Comparison of ENCODE assay signal across 8 cellular contexts in genomic region chr9:136900988-136901515, GRCh38. TPM values are rescaled to one million over a fixed set of nuclear protein-coding genes. Genes with fewer than 3 reads are reported as not detected.
DNase-seq lines count a peak whose midpoint lies in the region; ATAC-seq and TF ChIP-seq lines count a peak whose summit lies in the region.
"Had no signal": no experiment of that assay in that cellular context is flagged by ENCODE, and none has a peak within 500 bp of the region (broad histone marks: within the 10 kb centered on the region; RNA-seq: fewer than 3 reads in every experiment).

No MANE protein-coding gene starts in this region.

- peaks cover 50% of the 10 kb centered on the region for H3K4me1 Mint-ChIP-seq in activated CD4-positive, alpha-beta memory T cell treated with anti-CD3 and anti-CD28 coated beads, Interleukin-2, amount 10 ng/mL, durations not matched to agents 7 days and 5 days
- peaks cover 53% of the 10 kb centered on the region for H3K4me1 Mint-ChIP-seq in stimulated activated effector memory CD8-positive, alpha-beta T cell treated with anti-CD3 and anti-CD28 coated beads, Interleukin-12 subunit alpha, Interleukin-12 subunit beta, amount 100 ng/mL, for 72 hours
- H3K4me1 Mint-ChIP-seq: neural crest cell had no signal

- no peak overlapping the region for H2AFZ ChIP-seq in HCT116 (ENCODE audit: low read depth, low read length, poor library complexity, severe bottlenecking)

- H3K27ac ChIP-seq in HCT116 (ENCODE audit: low read depth, low read length), result peak overlapping the region; percentile 42; the same call in 1 of the 2 replicates

- RAD21 ChIA-PET in HCT116 (lab: Charles Lee; ENCODE audit: low non-redundant PET in 1 of 2, low total read pairs in 2 of 2, uncharacterized antibody in 2 of 2, unreplicated experiment in 2 of 2), result no interaction called here

- no peaks in the 10 kb centered on the region for H4K20me1 ChIP-seq in HCT116 (ENCODE audit: insufficient read depth)

- no peak overlapping the region; a peak in 1 of 4 replicates for H3K4me3 ChIP-seq in HCT116 (replicated peaks in 1 of 2; ENCODE audit: low read depth in 1 of 2, low read length in 2 of 2)

- peak overlapping the region; percentile 43 for H3K9ac ChIP-seq in HCT116 (ENCODE audit: low read length)

- no peaks in the 10 kb centered on the region for H3K27me3 ChIP-seq in HCT116 (ENCODE audit: insufficient read depth, low read length)

- H3K9me3 Mint-ChIP-seq in activated CD4-positive, alpha-beta memory T cell treated with anti-CD3 and anti-CD28 coated beads, Interleukin-2, amount 10 ng/mL, durations not matched to agents 7 days and 5 days, result no peaks in the 10 kb centered on the region
- no peaks in the 10 kb centered on the region for H3K9me3 Mint-ChIP-seq in stimulated activated effector memory CD8-positive, alpha-beta T cell treated with anti-CD3 and anti-CD28 coated beads, Interleukin-12 subunit alpha, Interleukin-12 subunit beta, amount 100 ng/mL, for 72 hours
- H3K9me3 Mint-ChIP-seq: neural crest cell had no signal

- no peak for TF ChIP-seq POLR2A in HCT116 (IDR thresholded peaks at IDR 0.05; ENCODE audit: borderline replicate concordance, extremely low read depth, insufficient read depth, insufficient read length)

- no peaks in the 10 kb centered on the region for H3K27me3 Mint-ChIP-seq in activated CD4-positive, alpha-beta memory T cell treated with anti-CD3 and anti-CD28 coated beads, Interleukin-2, amount 10 ng/mL, durations not matched to agents 7 days and 5 days

- TF ChIP-seq CTCF in HCT116 (IDR thresholded peaks at IDR 0.05 in 2 of 3, conservative IDR thresholded peaks at IDR 0.05 in 1 of 3; ENCODE audit: borderline replicate concordance in 1 of 3, insufficient read depth in 1 of 3, low read depth in 2 of 3, low read length in 2 of 3), result no peak

- intact Hi-C loops in HCT116 (cut with micrococcal nuclease), result no loop called here

- TF ChIP-seq RAD21 in HCT116 (IDR thresholded peaks at IDR 0.05; ENCODE audit: low read depth), result no peak

- peaks cover 45% of the 10 kb centered on the region for H3K36me3 Mint-ChIP-seq in activated CD4-positive, alpha-beta memory T cell treated with anti-CD3 and anti-CD28 coated beads, Interleukin-2, amount 10 ng/mL, durations not matched to agents 7 days and 5 days (ENCODE audit: low read depth)
- H3K36me3 Mint-ChIP-seq in stimulated activated effector memory CD8-positive, alpha-beta T cell treated with anti-CD3 and anti-CD28 coated beads, Interleukin-12 subunit alpha, Interleukin-12 subunit beta, amount 100 ng/mL, for 72 hours, result peaks cover 89% of the 10 kb centered on the region

- H3K36me3 ChIP-seq in HCT116 (ENCODE audit: control insufficient read depth in 1 of 2, insufficient read depth in 2 of 2, low read length in 2 of 2), result peaks cover 17 to 39% of the 10 kb centered on the region in 2 experiments; a peak in 3 of 4 replicates

- H3K27ac Mint-ChIP-seq in activated CD4-positive, alpha-beta memory T cell treated with anti-CD3 and anti-CD28 coated beads, Interleukin-2, amount 10 ng/mL, durations not matched to agents 7 days and 5 days, result peak overlapping the region; percentile 92
- peak overlapping the region; percentile 89 for H3K27ac Mint-ChIP-seq in stimulated activated effector memory CD8-positive, alpha-beta T cell treated with anti-CD3 and anti-CD28 coated beads, Interleukin-12 subunit alpha, Interleukin-12 subunit beta, amount 100 ng/mL, for 72 hours

- peak overlapping the region; percentile 61 for H3K4me2 ChIP-seq in HCT116 (ENCODE audit: low read length)

- TSS peak; percentile 32 for BruUV-seq in HCT116 (replicated peaks; lab: Mats Ljungman, UMichigan)

- CTCF ChIA-PET in HCT116 (lab: Charles Lee), result no interaction called here
- CTCF ChIA-PET in activated CD4-positive, alpha-beta memory T cell treated with anti-CD3 and anti-CD28 coated beads, Interleukin-2, amount 10 ng/mL, durations not matched to agents 7 days and 5 days (lab: Charles Lee), result interaction anchor here (0.9 to 1.2 kb wide), 2 partner anchors 17 to 74 kb away, joined by 3 to 4 read pairs; no protein-coding TSS in a partner anchor
- CTCF ChIA-PET in HEK293T (lab: Yijun Ruan, JAX), result no interaction called here

- peaks cover 9 to 23% of the 10 kb centered on the region in 2 experiments for H3K4me1 ChIP-seq in HCT116 (ENCODE audit: control insufficient read depth in 1 of 2, insufficient read depth in 2 of 2, low read length in 2 of 2)

- H3K9me3 ChIP-seq in HCT116 (ENCODE audit: control insufficient read depth in 1 of 2, insufficient read depth in 1 of 2, low read depth in 1 of 2, low read length in 2 of 2), result no peaks in the 10 kb centered on the region

- no peaks in the 10 kb centered on the region for H3K9me2 ChIP-seq in HCT116 (ENCODE audit: insufficient read depth)

- H3K4me3 Mint-ChIP-seq in activated CD4-positive, alpha-beta memory T cell treated with anti-CD3 and anti-CD28 coated beads, Interleukin-2, amount 10 ng/mL, durations not matched to agents 7 days and 5 days, result peak overlapping the region; percentile 52
- peak overlapping the region; percentile 69 for H3K4me3 Mint-ChIP-seq in stimulated activated effector memory CD8-positive, alpha-beta T cell treated with anti-CD3 and anti-CD28 coated beads, Interleukin-12 subunit alpha, Interleukin-12 subunit beta, amount 100 ng/mL, for 72 hours
- H3K4me3 Mint-ChIP-seq: neural crest cell had no signal

- POLR2A ChIA-PET in HCT116 (lab: Charles Lee) (no interaction called here), HEK293T (lab: Yijun Ruan, JAX) (no interaction called here)
- POLR2A ChIA-PET in activated CD4-positive, alpha-beta memory T cell treated with anti-CD3 and anti-CD28 coated beads, Interleukin-2, amount 10 ng/mL, durations not matched to agents 7 days and 5 days (lab: Charles Lee), result interaction anchor here (0.6 to 3.0 kb wide), 5 partner anchors 14 to 64 kb away, joined by 3 to 40 read pairs (median 11); partner anchors contain the start of genes FBXW5 and TRAF2

- no peak for DNase-seq in HCT116 (ENCODE audit: low read depth, low spot score)
- DNase-seq in activated CD4-positive, alpha-beta memory T cell treated with anti-CD3 and anti-CD28 coated beads, Interleukin-2, amount 10 ng/mL, durations not matched to agents 7 days and 5 days, result no peak
- peak; percentile 72 for DNase-seq in glomerular visceral epithelial cell (ENCODE audit: extremely low spot score)
- no peak for DNase-seq in stimulated activated effector memory CD8-positive, alpha-beta T cell treated with anti-CD3 and anti-CD28 coated beads, Interleukin-12 subunit alpha, Interleukin-12 subunit beta, amount 100 ng/mL, for 72 hours (ENCODE audit: low spot score in 2 of 2)
- no peak for DNase-seq in HEK293T (ENCODE audit: extremely low spot score)
- no peak for DNase-seq in NCI-H187 (lab: John Stamatoyannopoulos, UW)

- H3K79me2 ChIP-seq in HCT116 (ENCODE audit: insufficient read depth, low read length), result peaks cover 53% of the 10 kb centered on the region

- peak; percentile 18; the same call in 1 of the 2 replicates for ATAC-seq in HCT116
- ATAC-seq in stimulated activated effector memory CD8-positive, alpha-beta T cell treated with anti-CD3 and anti-CD28 coated beads, Interleukin-12 subunit alpha, Interleukin-12 subunit beta, amount 100 ng/mL, for 72 hours, result no peak
- ATAC-seq in GM19397 (IDR thresholded peaks at IDR 0.05; ENCODE audit: unreplicated experiment), result no peak

TF ChIP-seq in HCT116, 20 proteins besides CTCF, POLR2A, EP300 and RAD21:
- TF ChIP-seq ZNF274 (IDR thresholded peaks at IDR 0.05; ENCODE audit: low read depth, low read length) (no peak), CEBPB (IDR thresholded peaks at IDR 0.05; ENCODE audit: low read depth) (no peak), ZFX (IDR thresholded peaks at IDR 0.05) (no peak), ATF3 (IDR thresholded peaks at IDR 0.05) (no peak), MAX (IDR thresholded peaks at IDR 0.05) (no peak)

TF ChIP-seq in HEK293T, 16 proteins besides CTCF, POLR2A, EP300 and RAD21:
- TF ChIP-seq SP1 (IDR thresholded peaks at IDR 0.05), result no peak

RNA-seq across cellular contexts. Expression of gene TRAF2, which starts 14.7 kb away (rescaled TPM):
- total RNA-seq in HCT116 (2021; ENCODE audit: unreplicated experiment), result 28.4 TPM
- 13.7 and 13.9 TPM in 2 replicates for polyA plus RNA-seq in HCT116 (2012)
- total RNA-seq in activated CD4-positive, alpha-beta memory T cell treated with anti-CD3 and anti-CD28 coated beads, Interleukin-2, amount 10 ng/mL, durations not matched to agents 7 days and 5 days, result 10 to 100 TPM; 43.6 to 45.7 TPM

RNA-seq across cellular contexts. Expression of gene EDF1, which starts 34.9 kb away (rescaled TPM):
- 311 TPM for total RNA-seq in HCT116 (2021; ENCODE audit: unreplicated experiment)
- polyA plus RNA-seq in HCT116 (2012), result 465 and 468 TPM in 2 replicates
- 100 to 1,000 TPM; 301 to 316 TPM for total RNA-seq in activated CD4-positive, alpha-beta memory T cell treated with anti-CD3 and anti-CD28 coated beads, Interleukin-2, amount 10 ng/mL, durations not matched to agents 7 days and 5 days

RNA-seq across cellular contexts. Expression of gene FBXW5, which starts 43.5 kb away (rescaled TPM):
- 88.0 TPM for total RNA-seq in HCT116 (2021; ENCODE audit: unreplicated experiment)
- polyA plus RNA-seq in HCT116 (2012), result 78.5 and 93.5 TPM in 2 replicates
- 100 to 1,000 TPM; 118 to 119 TPM for total RNA-seq in activated CD4-positive, alpha-beta memory T cell treated with anti-CD3 and anti-CD28 coated beads, Interleukin-2, amount 10 ng/mL, durations not matched to agents 7 days and 5 days

RNA-seq across cellular contexts. Expression of gene C8G, which starts 44.0 kb away (rescaled TPM):
- total RNA-seq in HCT116 (2021; ENCODE audit: unreplicated experiment), result 2.1 TPM
- polyA plus RNA-seq in HCT116 (2012), result 0.42 and 0.69 TPM in 2 replicates
- 1 to 10 TPM; 1.5 to 3.2 TPM for total RNA-seq in activated CD4-positive, alpha-beta memory T cell treated with anti-CD3 and anti-CD28 coated beads, Interleukin-2, amount 10 ng/mL, durations not matched to agents 7 days and 5 days

RNA-seq across cellular contexts. Expression of gene MAMDC4, which starts 48.9 kb away (rescaled TPM):
- 17.3 TPM for total RNA-seq in HCT116 (2021; ENCODE audit: unreplicated experiment)
- polyA plus RNA-seq in HCT116 (2012), result 8.0 and 9.5 TPM in 2 replicates
- total RNA-seq in activated CD4-positive, alpha-beta memory T cell treated with anti-CD3 and anti-CD28 coated beads, Interleukin-2, amount 10 ng/mL, durations not matched to agents 7 days and 5 days, result 10 to 100 TPM; 12.5 to 13.6 TPM
